Comparison of ENCODE assay signal across 11 cellular contexts in the genomic region with DNA sequence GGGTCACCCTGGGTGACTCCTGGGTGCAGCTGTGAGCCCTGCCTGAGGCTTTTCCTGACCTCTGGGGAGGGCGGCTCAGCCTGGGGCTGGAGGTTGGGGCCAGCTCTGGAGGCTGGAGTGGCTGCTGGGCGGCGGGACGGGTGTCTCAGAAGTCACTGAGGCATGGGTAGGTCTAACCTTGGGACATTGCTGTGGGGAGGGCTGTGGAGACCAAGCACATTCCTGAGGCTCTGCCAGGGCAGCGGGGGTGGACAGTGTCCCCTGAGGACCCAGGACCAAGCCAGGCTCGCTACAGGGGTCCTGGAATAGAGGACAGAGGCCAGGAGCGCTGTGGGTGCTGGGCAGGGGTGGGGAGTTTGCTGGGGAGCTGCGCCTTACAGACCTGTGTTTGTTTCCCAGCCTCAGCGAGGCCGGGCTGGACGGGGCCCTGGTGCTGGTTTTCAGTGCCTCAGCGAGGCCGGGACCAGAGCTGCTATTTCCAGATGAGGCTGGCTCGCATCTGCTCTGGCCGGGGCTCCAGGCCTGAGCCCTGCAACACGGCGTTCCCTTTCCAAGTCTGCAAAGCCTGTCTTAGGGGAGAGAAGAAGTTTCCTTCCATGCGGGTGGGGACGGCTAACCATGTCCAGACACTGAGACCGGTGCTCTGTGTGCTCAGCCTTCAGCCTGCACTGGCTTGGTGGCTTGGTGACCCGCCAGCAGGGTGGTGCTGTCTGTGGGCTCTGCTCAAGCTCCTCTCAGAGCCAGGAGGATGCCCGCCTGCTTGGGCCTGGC. TPM values are rescaled to one million over a fixed set of nuclear protein-coding genes. Genes with fewer than 3 reads are reported as not detected.
DNase-seq lines count a peak whose midpoint lies in the region; ATAC-seq, FAIRE-seq and TF ChIP-seq lines count a peak whose summit lies in the region.
"Had no signal": no experiment of that assay in that cellular context is flagged by ENCODE, and none has a peak within 500 bp of the region (broad histone marks: within the 10 kb centered on the region; RNA-seq: fewer than 3 reads in every experiment).

No MANE protein-coding gene starts in this region.

- H3K27ac ChIP-seq in DOHH2 (ENCODE audit: low read depth, low read length) = no peak overlapping the region

- peak overlapping the region; percentile 25 for H3K27ac Mint-ChIP-seq in activated CD4-positive, alpha-beta memory T cell treated with anti-CD3 and anti-CD28 coated beads, Interleukin-2, amount 10 ng/mL, durations not matched to agents 7 days and 5 days
- H3K27ac Mint-ChIP-seq in glutamatergic neuron (ENCODE audit: unreplicated experiment) (peak overlapping the region; percentile 84), progenitor cell of endocrine pancreas (no peak overlapping the region)

- peaks cover 14% of the 10 kb centered on the region for H3F3A ChIP-seq in DOHH2 (ENCODE audit: control insufficient read depth, insufficient read depth)

- CTCF ChIA-PET in activated CD4-positive, alpha-beta memory T cell treated with anti-CD3 and anti-CD28 coated beads, Interleukin-2, amount 10 ng/mL, durations not matched to agents 7 days and 5 days (lab: Charles Lee) = no interaction called here

- H3K9me3 ChIP-seq in DOHH2 (ENCODE audit: control insufficient read depth, insufficient read depth, low read length) = no peaks in the 10 kb centered on the region

- no peak for FAIRE-seq in H54 (lab: Jason Lieb, UNC)

- peaks cover 48% of the 10 kb centered on the region for H3K4me1 Mint-ChIP-seq in activated CD4-positive, alpha-beta memory T cell treated with anti-CD3 and anti-CD28 coated beads, Interleukin-2, amount 10 ng/mL, durations not matched to agents 7 days and 5 days
- H3K4me1 Mint-ChIP-seq in glutamatergic neuron (ENCODE audit: low read depth, unreplicated experiment) (peaks cover 12% of the 10 kb centered on the region), progenitor cell of endocrine pancreas (ENCODE audit: low read depth) (peaks cover 20% of the 10 kb centered on the region)

- H3K4me3 ChIP-seq in DOHH2 (ENCODE audit: low read length) = peak overlapping the region; percentile 99; the same call in 1 of the 2 replicates

- H3K79me2 ChIP-seq in DOHH2 (ENCODE audit: control insufficient read depth, low read length) = peaks cover 66% of the 10 kb centered on the region

- H3K27me3 ChIP-seq in DOHH2 (ENCODE audit: control insufficient read depth, low read length) = no peaks in the 10 kb centered on the region

- H3K4me1 ChIP-seq in DOHH2 (ENCODE audit: control insufficient read depth, low read length) = peaks cover 39% of the 10 kb centered on the region

- H3K9me2 ChIP-seq in DOHH2 (replicated peaks; ENCODE audit: control insufficient read depth, low read length) = no peaks in the 10 kb centered on the region

- POLR2A ChIA-PET in activated CD4-positive, alpha-beta memory T cell treated with anti-CD3 and anti-CD28 coated beads, Interleukin-2, amount 10 ng/mL, durations not matched to agents 7 days and 5 days (lab: Charles Lee) = no interaction called here

- ATAC-seq in GM18511 (IDR thresholded peaks at IDR 0.05; ENCODE audit: unreplicated experiment) = no peak

- H3K27me3 Mint-ChIP-seq in activated CD4-positive, alpha-beta memory T cell treated with anti-CD3 and anti-CD28 coated beads, Interleukin-2, amount 10 ng/mL, durations not matched to agents 7 days and 5 days = no peaks in the 10 kb centered on the region
- H3K27me3 Mint-ChIP-seq in glutamatergic neuron (ENCODE audit: unreplicated experiment) = peaks cover 16% of the 10 kb centered on the region
- no peaks in the 10 kb centered on the region for H3K27me3 Mint-ChIP-seq in progenitor cell of endocrine pancreas

- no peak for TF ChIP-seq POLR2A in H54 (IDR thresholded peaks at IDR 0.05; ENCODE audit: low read depth, low read length)

- peak overlapping the region; percentile 51 for H3K4me3 Mint-ChIP-seq in activated CD4-positive, alpha-beta memory T cell treated with anti-CD3 and anti-CD28 coated beads, Interleukin-2, amount 10 ng/mL, durations not matched to agents 7 days and 5 days
- H3K4me3 Mint-ChIP-seq in glutamatergic neuron (ENCODE audit: unreplicated experiment) = peak overlapping the region; percentile 87
- peak overlapping the region; percentile 56 for H3K4me3 Mint-ChIP-seq in progenitor cell of endocrine pancreas (ENCODE audit: low read depth)

- H3K36me3 ChIP-seq in DOHH2 (ENCODE audit: control insufficient read depth, low read length) = peaks cover 82% of the 10 kb centered on the region

- peaks cover 37% of the 10 kb centered on the region for H3K36me3 Mint-ChIP-seq in activated CD4-positive, alpha-beta memory T cell treated with anti-CD3 and anti-CD28 coated beads, Interleukin-2, amount 10 ng/mL, durations not matched to agents 7 days and 5 days (ENCODE audit: low read depth)
- H3K36me3 Mint-ChIP-seq in glutamatergic neuron (ENCODE audit: unreplicated experiment) (no peaks in the 10 kb centered on the region), progenitor cell of endocrine pancreas (ENCODE audit: insufficient read depth) (peaks cover 13% of the 10 kb centered on the region)

- TF ChIP-seq CTCF in DOHH2 (IDR thresholded peaks at IDR 0.05; ENCODE audit: low read depth, low read length, poor library complexity, severe bottlenecking) (no peak), glutamatergic neuron (IDR thresholded peaks at IDR 0.05; ENCODE audit: partially characterized antibody, unreplicated experiment) (no peak), progenitor cell of endocrine pancreas (IDR thresholded peaks at IDR 0.05; ENCODE audit: unreplicated experiment) (no peak)

- H3K9me3 Mint-ChIP-seq in activated CD4-positive, alpha-beta memory T cell treated with anti-CD3 and anti-CD28 coated beads, Interleukin-2, amount 10 ng/mL, durations not matched to agents 7 days and 5 days = no peaks in the 10 kb centered on the region
- peaks cover 23% of the 10 kb centered on the region for H3K9me3 Mint-ChIP-seq in glutamatergic neuron (ENCODE audit: unreplicated experiment)
- H3K9me3 Mint-ChIP-seq in progenitor cell of endocrine pancreas (ENCODE audit: low read depth) = no peaks in the 10 kb centered on the region

- H4K20me1 ChIP-seq in DOHH2 (ENCODE audit: control insufficient read depth, insufficient read depth, low read depth, low read length) = peaks cover 15% of the 10 kb centered on the region

- peak overlapping the region; percentile 68 for H3K4me2 ChIP-seq in DOHH2 (ENCODE audit: low read length)

- no peak for DNase-seq in activated CD4-positive, alpha-beta memory T cell treated with anti-CD3 and anti-CD28 coated beads, Interleukin-2, amount 10 ng/mL, durations not matched to agents 7 days and 5 days
- DNase-seq in glutamatergic neuron (peak; percentile 22), progenitor cell of endocrine pancreas (ENCODE audit: low spot score, unreplicated experiment) (no peak), NCI-H2227 treated with DMSO at 0.1 percent for 48 hours (lab: John Stamatoyannopoulos, UW) (no peak), H54 (ENCODE audit: insufficient read length, low spot score) (no peak), NOMO-1 treated with dmso at 0.1 percent for 144 hours (lab: John Stamatoyannopoulos, UW; ENCODE audit: unreplicated experiment) (no peak)
- DNase-seq: H7 had no signal

RNA-seq across cellular contexts. Expression of a gene that starts 3.0 kb away (rescaled TPM):
- 100 to 1,000 TPM; 249 to 255 TPM for total RNA-seq in activated CD4-positive, alpha-beta memory T cell treated with anti-CD3 and anti-CD28 coated beads, Interleukin-2, amount 10 ng/mL, durations not matched to agents 7 days and 5 days
- 411 TPM for total RNA-seq in glutamatergic neuron (ENCODE audit: unreplicated experiment)
- total RNA-seq in progenitor cell of endocrine pancreas = 387 and 391 TPM in 2 replicates

RNA-seq across cellular contexts. Expression of a gene that starts 57.8 kb away (rescaled TPM):
- total RNA-seq in activated CD4-positive, alpha-beta memory T cell treated with anti-CD3 and anti-CD28 coated beads, Interleukin-2, amount 10 ng/mL, durations not matched to agents 7 days and 5 days = 10 to 100 TPM; 62.2 to 63.3 TPM
- total RNA-seq in glutamatergic neuron (ENCODE audit: unreplicated experiment) = 45.5 TPM
- 24.5 and 26.2 TPM in 2 replicates for total RNA-seq in progenitor cell of endocrine pancreas

RNA-seq across cellular contexts. Expression of a gene that starts 58.3 kb away (rescaled TPM):
- 10 to 100 TPM; 35.2 to 35.4 TPM for total RNA-seq in activated CD4-positive, alpha-beta memory T cell treated with anti-CD3 and anti-CD28 coated beads, Interleukin-2, amount 10 ng/mL, durations not matched to agents 7 days and 5 days
- not detected for total RNA-seq in glutamatergic neuron (ENCODE audit: unreplicated experiment)
- total RNA-seq in progenitor cell of endocrine pancreas = not detected in 2 replicates
- total RNA-seq: LHCN-M2, RPMI7951 had no signal

Comparison
In these comparisons a context has a peak if more than half of its experiments do, and no peak if none do; other contexts are left out.
1. RNA of a gene that starts 58.3 kb away (total RNA-seq): 35.2 to 35.4 TPM in activated CD4-positive, alpha-beta memory T cell treated with anti-CD3 and anti-CD28 coated beads, Interleukin-2, amount 10 ng/mL, durations not matched to agents 7 days and 5 days; not detected in glutamatergic neuron (single experiment) and not detected in progenitor cell of endocrine pancreas; every median in the first group is over 10 times any median in the second.
2. Peak in every context shown above with its lines, with median percentiles within 50 percentile points of each other: H3K4me3 Mint-ChIP-seq.